ENCODE assay signal across 30 cellular contexts in genomic region chr2:69815717-69816116, GRCh38. TPM values are rescaled to one million over a fixed set of nuclear protein-coding genes. Genes with fewer than 3 reads are reported as not detected.
DNase-seq lines count a peak whose midpoint lies in the region; ATAC-seq, FAIRE-seq and TF ChIP-seq lines count a peak whose summit lies in the region.
"Had no signal": no experiment of that assay in that cellular context is flagged by ENCODE, and none has a peak within 500 bp of the region (broad histone marks: within the 10 kb centered on the region; RNA-seq: fewer than 3 reads in every experiment).

No MANE protein-coding gene starts in this region.

- DNase-seq in A549 (ENCODE audit: low read depth in 1 of 2, low spot score in 1 of 2) (no peak), H54 (ENCODE audit: insufficient read length, low spot score) (peak; percentile 16), chondrocyte (ENCODE audit: low spot score) (no peak), mesenchymal stem cell (no peak), Karpas-422 (no peak), D721Med (ENCODE audit: insufficient read length, low spot score) (no peak)
- DNase-seq in activated CD4-positive, alpha-beta T cell treated with anti-CD3 and anti-CD28 coated beads, Interleukin-2, amount 50 U/mL, for 1 hour, result no peak
- DNase-seq: activated CD8-positive, alpha-beta T cell treated with anti-CD3 and anti-CD28 coated beads, Interleukin-2, amount 10 ng/mL, durations not matched to agents 7 days and 5 days; activated effector memory CD4-positive, alpha-beta T cell treated with Interleukin-2 at 50 U/mL for 16 hours; anterior cingulate cortex; COR-L47; DMS79 treated with DMSO at 0.1 percent for 48 hours; GOT3; left colon; NCI-H1105 treated with DMSO at 0.1 percent for 48 hours; NCI-H2029 treated with DMSO at 0.1 percent for 48 hours; NCI-H69; retina; stimulated activated CD4-positive, alpha-beta T cell treated with anti-CD3 and anti-CD28 coated beads, Interleukin-2, amount 100 ng/mL, for 24 hours; T-cell; transverse colon had no signal

- no peak overlapping the region for H2BK120ac ChIP-seq in mesenchymal stem cell (ENCODE audit: low read depth, low read length)

- no peaks in the 10 kb centered on the region for H3K9me3 Mint-ChIP-seq in chondrocyte (ENCODE audit: low read depth)
- H3K9me3 Mint-ChIP-seq: dendritic cell treated with granulocyte-macrophage colony-stimulating factor and Interleukin-4, amounts not matched to agents 40 ng/mL and 50 ng/mL, for 4 days; IgD-negative memory B cell; natural killer cell treated with Interleukin-12 subunit alpha and Interleukin-12 subunit beta and Interleukin-15 and Interleukin-18, amount 100 ng/mL, for 72 hours; T-cell had no signal

- H4K8ac ChIP-seq in mesenchymal stem cell (ENCODE audit: low read length), result no peak overlapping the region

- H3K9me3 ChIP-seq in A549 (no peaks in the 10 kb centered on the region), mesenchymal stem cell (ENCODE audit: control insufficient read depth, low read length) (no peaks in the 10 kb centered on the region), Karpas-422 (ENCODE audit: low read length) (no peaks in the 10 kb centered on the region)
- H3K9me3 ChIP-seq: BLaER1, transverse colon had no signal

- H2BK5ac ChIP-seq in mesenchymal stem cell (ENCODE audit: low read depth, low read length, poor library complexity, severe bottlenecking), result no peak overlapping the region

- H2AK5ac ChIP-seq in mesenchymal stem cell (ENCODE audit: low read length, severe bottlenecking), result no peak overlapping the region

- H3K27me3 ChIP-seq in mesenchymal stem cell (ENCODE audit: control insufficient read depth in 1 of 2, insufficient read depth in 1 of 2, low read length in 2 of 2) (no peaks in the 10 kb centered on the region), Karpas-422 (ENCODE audit: low read length) (no peaks in the 10 kb centered on the region)
- H3K27me3 ChIP-seq: BLaER1, transverse colon had no signal

- no peak overlapping the region for H3K9ac ChIP-seq in mesenchymal stem cell (ENCODE audit: low read length)
- H3K9ac ChIP-seq in Karpas-422 (ENCODE audit: low read length), result no peak overlapping the region
- H3K9ac ChIP-seq: BLaER1 had no signal

- no peaks in the 10 kb centered on the region for H3K27me3 Mint-ChIP-seq in chondrocyte (ENCODE audit: low read depth)
- H3K27me3 Mint-ChIP-seq: activated naive CD8-positive, alpha-beta T cell; dendritic cell treated with granulocyte-macrophage colony-stimulating factor and Interleukin-4, amounts not matched to agents 40 ng/mL and 50 ng/mL, for 4 days; IgD-negative memory B cell; natural killer cell treated with Interleukin-12 subunit alpha and Interleukin-12 subunit beta and Interleukin-15 and Interleukin-18, amount 100 ng/mL, for 72 hours; T-cell had no signal

- H3K27ac ChIP-seq in A549, result peak overlapping the region; percentile 43 to 60; a peak in 5 of 6 replicates
- H3K27ac ChIP-seq in mesenchymal stem cell (ENCODE audit: low read length, poor library complexity, severe bottlenecking), result peak overlapping the region; percentile 39
- no peak overlapping the region for H3K27ac ChIP-seq in Karpas-422 (ENCODE audit: low read length)
- H3K27ac ChIP-seq: BLaER1, transverse colon had no signal

- peak overlapping the region; percentile 9 for H3K27ac Mint-ChIP-seq in chondrocyte (ENCODE audit: unreplicated experiment)
- H3K27ac Mint-ChIP-seq: activated CD8-positive, alpha-beta T cell treated with anti-CD3 and anti-CD28 coated beads, Interleukin-2, amount 10 ng/mL, durations not matched to agents 7 days and 5 days; activated naive CD8-positive, alpha-beta T cell; dendritic cell treated with granulocyte-macrophage colony-stimulating factor and Interleukin-4, amounts not matched to agents 40 ng/mL and 50 ng/mL, for 4 days; IgD-negative memory B cell; T-cell had no signal

- no peak overlapping the region for H2AFZ ChIP-seq in mesenchymal stem cell (ENCODE audit: low read depth, low read length)
- H2AFZ ChIP-seq in Karpas-422 (ENCODE audit: low read length), result no peak overlapping the region

- TF ChIP-seq POLR2A in A549 (IDR thresholded peaks at IDR 0.05; ENCODE audit: low read length) (no peak), H54 (IDR thresholded peaks at IDR 0.05; ENCODE audit: low read depth, low read length) (no peak)

- H3K4me2 ChIP-seq in A549 (peak overlapping the region; percentile 1; the same call in 1 of the 3 replicates), mesenchymal stem cell (ENCODE audit: low read length, poor library complexity, severe bottlenecking) (no peak overlapping the region), Karpas-422 (ENCODE audit: low read depth, low read length, poor library complexity, severe bottlenecking) (no peak overlapping the region)
- H3K4me2 ChIP-seq: BLaER1 had no signal

- TF ChIP-seq CTCF in A549 (IDR thresholded peaks at IDR 0.05) (no peak), chondrocyte (IDR thresholded peaks at IDR 0.05) (no peak), D721Med (IDR thresholded peaks at IDR 0.05; ENCODE audit: insufficient read depth, missing control alignments) (no peak)

- ATAC-seq in A549 (peak; percentile 26 to 46; a peak in 3 of 6 replicates), GM21526 (IDR thresholded peaks at IDR 0.05; ENCODE audit: low FRiP score, unreplicated experiment) (no peak)
- ATAC-seq: activated CD8-positive, alpha-beta T cell treated with anti-CD3 and anti-CD28 coated beads, Interleukin-2, amount 10 ng/mL, durations not matched to agents 7 days and 5 days; GM12878; left colon; natural killer cell treated with Interleukin-12 subunit alpha and Interleukin-12 subunit beta and Interleukin-15 and Interleukin-18, amount 100 ng/mL, for 72 hours; T-cell had no signal

- no peak overlapping the region for H2BK12ac ChIP-seq in mesenchymal stem cell (ENCODE audit: low read length in 2 of 2)

- peaks cover 30% of the 10 kb centered on the region for H3K36me3 Mint-ChIP-seq in chondrocyte (ENCODE audit: low read depth)
- H3K36me3 Mint-ChIP-seq: natural killer cell treated with Interleukin-12 subunit alpha and Interleukin-12 subunit beta and Interleukin-15 and Interleukin-18, amount 100 ng/mL, for 72 hours had no signal

- no peak for TF ChIP-seq EP300 in A549 (IDR thresholded peaks at IDR 0.05)

- no peak overlapping the region for H4K91ac ChIP-seq in mesenchymal stem cell (ENCODE audit: low read length)

- 29% methylated on average over 1 of the region's 1 CpG for WGBS in A549 (ENCODE audit: missing lambda C conversion rate)
- WGBS in mesenchymal stem cell, result 74% methylated on average over 1 of the region's 1 CpG

- no peaks in the 10 kb centered on the region for H4K20me1 ChIP-seq in Karpas-422 (ENCODE audit: insufficient read depth, low read depth, low read length)
- H4K20me1 ChIP-seq: BLaER1 had no signal

- H3K79me2 ChIP-seq in Karpas-422 (ENCODE audit: low read length), result no peaks in the 10 kb centered on the region

- CTCF ChIA-PET in A549 (lab: Yijun Ruan, JAX), result interaction anchor here (1.1 to 17.1 kb wide), 18 partner anchors 11 to 129 kb away, joined by 3 to 407 read pairs (median 23); partner anchors contain the start of genes ANXA4 and MXD1

- no peak overlapping the region for H3K4ac ChIP-seq in mesenchymal stem cell (ENCODE audit: low read depth in 1 of 2, low read length in 2 of 2)

- no peak overlapping the region for H2BK15ac ChIP-seq in mesenchymal stem cell (ENCODE audit: low read depth, poor library complexity, severe bottlenecking)

- peaks cover 7% of the 10 kb centered on the region for H3K4me1 Mint-ChIP-seq in chondrocyte (ENCODE audit: low read depth)

- H3K36me3 ChIP-seq in mesenchymal stem cell (ENCODE audit: control insufficient read depth in 1 of 2, insufficient read depth in 2 of 2, low read depth in 1 of 2, low read length in 2 of 2) (peaks cover 40 to 86% of the 10 kb centered on the region in 2 experiments), Karpas-422 (ENCODE audit: insufficient read depth, low read length) (no peaks in the 10 kb centered on the region)

- no peak overlapping the region for H3K14ac ChIP-seq in mesenchymal stem cell (ENCODE audit: low read length in 2 of 2)

- H3K4me3 Mint-ChIP-seq in chondrocyte (ENCODE audit: unreplicated experiment), result no peak overlapping the region
- H3K4me3 Mint-ChIP-seq: activated CD8-positive, alpha-beta T cell treated with anti-CD3 and anti-CD28 coated beads, Interleukin-2, amount 10 ng/mL, durations not matched to agents 7 days and 5 days; activated naive CD8-positive, alpha-beta T cell; dendritic cell treated with granulocyte-macrophage colony-stimulating factor and Interleukin-4, amounts not matched to agents 40 ng/mL and 50 ng/mL, for 4 days; IgD-negative memory B cell; natural killer cell treated with Interleukin-12 subunit alpha and Interleukin-12 subunit beta and Interleukin-15 and Interleukin-18, amount 100 ng/mL, for 72 hours; T-cell had no signal

- H3K18ac ChIP-seq in mesenchymal stem cell (ENCODE audit: low read depth in 1 of 2, low read length in 2 of 2), result no peak overlapping the region

- H3K79me1 ChIP-seq in mesenchymal stem cell (replicated peaks; ENCODE audit: low read length, poor library complexity, severe bottlenecking), result peaks cover 4% of the 10 kb centered on the region

- POLR2A ChIA-PET in A549 (lab: Yijun Ruan, JAX), result interaction anchor here (0.9 to 2.1 kb wide), 4 partner anchors 11 to 91 kb away, joined by 3 to 19 read pairs (median 6); partner anchors contain the start of gene ANXA4

- FAIRE-seq in A549 (lab: Jason Lieb, UNC) (no peak), H54 (lab: Jason Lieb, UNC) (peak; percentile 66), D721Med (lab: Jason Lieb, UNC) (no peak)
- FAIRE-seq: endometrium, frontal cortex, GM12878 had no signal

- H3K9me2 ChIP-seq in Karpas-422 (replicated peaks; ENCODE audit: insufficient read depth, low read length), result no peaks in the 10 kb centered on the region

- TF ChIP-seq RAD21 in A549 (conservative IDR thresholded peaks at IDR 0.05 in 1 of 2, IDR thresholded peaks at IDR 0.05 in 1 of 2), result no peak

- H3K4me3 ChIP-seq in A549 (no peak overlapping the region), mesenchymal stem cell (ENCODE audit: insufficient read depth in 1 of 2, low read depth in 1 of 2, low read length in 2 of 2) (no peak overlapping the region), Karpas-422 (ENCODE audit: low read length) (no peak overlapping the region)
- H3K4me3 ChIP-seq: BLaER1, GM12878, transverse colon had no signal

- no peak overlapping the region for H3K23ac ChIP-seq in mesenchymal stem cell (ENCODE audit: low read length in 2 of 2)

- H3K4me1 ChIP-seq in A549, result peaks cover 27% of the 10 kb centered on the region
- H3K4me1 ChIP-seq in mesenchymal stem cell (ENCODE audit: control insufficient read depth, insufficient read depth, low read depth, low read length), result no peaks in the 10 kb centered on the region
- H3K4me1 ChIP-seq in Karpas-422 (ENCODE audit: low read length), result no peaks in the 10 kb centered on the region

RNA-seq across cellular contexts. Expression of gene GMCL1, which starts 13.7 kb away (rescaled TPM):
- polyA plus RNA-seq in A549 (2011; rRNA removed) (16.3 and 21.1 TPM in 2 replicates), A549 (2017; fragmentation: RNase III; extraction: RNeasy Plus Mini Kit Qiagen cat#74134 plus additional on column Dnase treatment) (13.7 to 16.6 TPM (median 15.3 TPM) in 3 replicates)
- polyA plus RNA-seq in A549 (2012; cell fraction: cytosol; rRNA removed), result 5.8 and 7.9 TPM in 2 replicates
- 4.7 and 5.6 TPM in 2 replicates for polyA plus RNA-seq in A549 (2012; cell fraction: nucleus; rRNA removed)
- 3.9 and 4.7 TPM in 2 replicates for polyA minus RNA-seq in A549 (2011; rRNA and poly(A)+ RNA removed)
- 13.6 to 20.7 TPM (median 13.6 TPM) in 3 replicates for total RNA-seq in chondrocyte
- polyA plus RNA-seq in mesenchymal stem cell (2013, experiment 1 of 2), result 9.3 TPM
- polyA plus RNA-seq in mesenchymal stem cell (2013, experiment 2 of 2), result 8.6 TPM
- total RNA-seq in Karpas-422 (2014; rRNA removed; shearing (Covaris generic); ENCODE audit: low replicate concordance), result 34.4 and 75.3 TPM in 2 replicates
